11 cellular contexts compared by ENCODE assay signal in the genomic region with DNA sequence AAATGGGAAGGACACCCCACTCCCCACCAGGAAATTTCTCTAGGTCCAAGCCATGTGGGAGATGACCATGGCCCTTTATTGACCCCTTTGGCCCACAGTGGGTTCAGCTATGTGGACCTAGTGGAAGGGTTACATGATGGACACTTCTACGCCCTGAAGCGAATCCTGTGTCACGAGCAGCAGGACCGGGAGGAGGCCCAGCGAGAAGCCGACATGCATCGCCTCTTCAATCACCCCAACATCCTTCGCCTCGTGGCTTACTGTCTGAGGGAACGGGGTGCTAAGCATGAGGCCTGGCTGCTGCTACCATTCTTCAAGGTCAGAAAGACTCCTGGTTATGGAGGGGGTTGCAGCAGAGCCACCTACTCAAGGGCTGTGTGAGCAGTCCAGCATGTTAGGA. TPM values are rescaled to one million over a fixed set of nuclear protein-coding genes. Genes with fewer than 3 reads are reported as not detected.
DNase-seq lines count a peak whose midpoint lies in the region; ATAC-seq and TF ChIP-seq lines count a peak whose summit lies in the region.
"Had no signal": no experiment of that assay in that cellular context is flagged by ENCODE, and none has a peak within 500 bp of the region (broad histone marks: within the 10 kb centered on the region; RNA-seq: fewer than 3 reads in every experiment).

No MANE protein-coding gene starts in this region.

- no peaks in the 10 kb centered on the region for H3K79me2 ChIP-seq in OCI-LY1 (ENCODE audit: insufficient read depth, low read length)

- no peaks in the 10 kb centered on the region for H3K9me3 Mint-ChIP-seq in CD4-positive, alpha-beta T cell

- peak overlapping the region; percentile 78 for H3K4me3 ChIP-seq in OCI-LY1 (ENCODE audit: low read depth, low read length, poor library complexity, severe bottlenecking)
- no peak overlapping the region for H3K4me3 ChIP-seq in effector memory CD4-positive, alpha-beta T cell (ENCODE audit: insufficient read depth, low read depth, low read length, poor library complexity, severe bottlenecking)
- peak overlapping the region; percentile 71 for H3K4me3 ChIP-seq in neuron (ENCODE audit: low read length)

- H4K20me1 ChIP-seq in OCI-LY1 (ENCODE audit: insufficient read depth, low read length): no peaks in the 10 kb centered on the region

- H3K27me3 ChIP-seq in CD4-positive, alpha-beta T cell (ENCODE audit: control insufficient read depth, insufficient read depth, low read length): no peaks in the 10 kb centered on the region
- no peaks in the 10 kb centered on the region for H3K27me3 ChIP-seq in OCI-LY1 (ENCODE audit: insufficient read depth, low read length)
- no peaks in the 10 kb centered on the region for H3K27me3 ChIP-seq in effector memory CD4-positive, alpha-beta T cell (replicated peaks; ENCODE audit: control insufficient read depth, insufficient read depth, low read length, poor library complexity, severe bottlenecking)
- H3K27me3 ChIP-seq in neuron (ENCODE audit: insufficient read depth, low read length): peaks cover 6% of the 10 kb centered on the region

- intact Hi-C loops in CD4-positive, alpha-beta T cell (cut with DNase I, micrococcal nuclease): loop anchor here in 1 of 2 experiments (5.0 kb wide), 1 partner anchor 69 kb away; a partner anchor contains a TSS
- intact Hi-C loops in posterior vena cava (cut with DNase I): no loop called here

- no peak for DNase-seq in CD4-positive, alpha-beta T cell
- DNase-seq in effector memory CD4-positive, alpha-beta T cell: no peak
- DNase-seq in RKO (ENCODE audit: low spot score) (no peak), posterior vena cava (ENCODE audit: low spot score) (no peak), NCI-H1092 treated with DMSO at 0.1 percent for 48 hours (lab: John Stamatoyannopoulos, UW) (no peak)
- DNase-seq: MV-4-11 had no signal

- H3K9me3 ChIP-seq in CD4-positive, alpha-beta T cell (ENCODE audit: control insufficient read depth, low read length): no peaks in the 10 kb centered on the region
- H3K9me3 ChIP-seq in OCI-LY1 (ENCODE audit: low read length): no peaks in the 10 kb centered on the region
- H3K9me3 ChIP-seq in effector memory CD4-positive, alpha-beta T cell (ENCODE audit: control insufficient read depth, low read length): no peaks in the 10 kb centered on the region
- H3K9me3 ChIP-seq in neuron (ENCODE audit: low read length): no peaks in the 10 kb centered on the region

- no peaks in the 10 kb centered on the region for H3K27me3 Mint-ChIP-seq in CD4-positive, alpha-beta T cell

- POLR2A ChIA-PET in CD4-positive, alpha-beta T cell (lab: Charles Lee): interaction anchor here (1.2 to 7.3 kb wide), 8 partner anchors 8 to 142 kb away, joined by 4 to 181 read pairs (median 20); a partner anchor contains a TSS

- no peaks in the 10 kb centered on the region for H3K9me2 ChIP-seq in OCI-LY1 (ENCODE audit: low read depth, low read length)

- no peaks in the 10 kb centered on the region for H3F3A ChIP-seq in OCI-LY1 (ENCODE audit: insufficient read depth, low read length)

- peaks cover 47% of the 10 kb centered on the region for H3K36me3 Mint-ChIP-seq in CD4-positive, alpha-beta T cell (ENCODE audit: low read depth)

- no peak for ATAC-seq in CD4-positive, alpha-beta T cell (ENCODE audit: poor library complexity)
- ATAC-seq in HG02798 (IDR thresholded peaks at IDR 0.05; ENCODE audit: poor library complexity, unreplicated experiment): no peak

- H2AFZ ChIP-seq in OCI-LY1 (ENCODE audit: low read length) (no peak overlapping the region), neuron (ENCODE audit: low read depth, low read length) (no peak overlapping the region)

- H3K4me1 Mint-ChIP-seq in CD4-positive, alpha-beta T cell (ENCODE audit: low read depth): peaks cover 82% of the 10 kb centered on the region

- TF ChIP-seq CTCF in CD4-positive, alpha-beta T cell (IDR thresholded peaks at IDR 0.05): no peak
- TF ChIP-seq CTCF in OCI-LY1 (IDR thresholded peaks at IDR 0.05; ENCODE audit: low read length): no peak

- H3K4me2 ChIP-seq in OCI-LY1 (ENCODE audit: low read length): peak overlapping the region; percentile 73; the same call in 1 of the 2 replicates

- H3K4me3 Mint-ChIP-seq in CD4-positive, alpha-beta T cell: peak overlapping the region; percentile 88

- H3K27ac ChIP-seq in CD4-positive, alpha-beta T cell (ENCODE audit: low read depth, low read length): peak overlapping the region; percentile 95
- no peak overlapping the region for H3K27ac ChIP-seq in OCI-LY1 (ENCODE audit: low read depth, low read length, poor library complexity, severe bottlenecking)
- H3K27ac ChIP-seq in effector memory CD4-positive, alpha-beta T cell (ENCODE audit: insufficient read depth, low read length, poor library complexity, severe bottlenecking): peak overlapping the region; percentile 95

- H3K36me3 ChIP-seq in OCI-LY1 (ENCODE audit: insufficient read depth, low read length): peaks cover 43% of the 10 kb centered on the region
- peaks cover 12% of the 10 kb centered on the region for H3K36me3 ChIP-seq in effector memory CD4-positive, alpha-beta T cell (ENCODE audit: control insufficient read depth, insufficient read depth, low read length)
- peaks cover 19% of the 10 kb centered on the region for H3K36me3 ChIP-seq in neuron (ENCODE audit: insufficient read depth, low read length)

- H3K4me1 ChIP-seq in OCI-LY1 (ENCODE audit: insufficient read depth, low read length, severe bottlenecking) (peaks cover 67% of the 10 kb centered on the region), neuron (ENCODE audit: insufficient read depth, low read length) (peaks cover 18% of the 10 kb centered on the region)
- peaks cover 64% of the 10 kb centered on the region for H3K4me1 ChIP-seq in effector memory CD4-positive, alpha-beta T cell (ENCODE audit: control insufficient read depth, insufficient read depth, low read length, poor library complexity, severe bottlenecking)

- H3K9ac ChIP-seq in OCI-LY1 (ENCODE audit: low read length): no peak overlapping the region; the same call in 1 of the 2 replicates

- CTCF ChIA-PET in CD4-positive, alpha-beta T cell (lab: Charles Lee): interaction anchor here (1.0 to 2.3 kb wide), 4 partner anchors 31 to 142 kb away, joined by 3 to 26 read pairs (median 4); no protein-coding TSS in a partner anchor

- peak overlapping the region; percentile 96 for H3K27ac Mint-ChIP-seq in CD4-positive, alpha-beta T cell

RNA-seq across cellular contexts. Expression of a gene that starts 1.3 kb away (rescaled TPM):
- total RNA-seq in CD4-positive, alpha-beta T cell: 10 to 100 TPM; 11.2 to 14.1 TPM
- 10 to 100 TPM; 15.8 to 16.5 TPM for total RNA-seq in posterior vena cava

RNA-seq across cellular contexts. Expression of a gene that starts 1.3 kb away (rescaled TPM):
- total RNA-seq in CD4-positive, alpha-beta T cell: 1 to 10 TPM; 2.4 to 3.0 TPM
- 1 to 10 TPM; 5.3 to 7.5 TPM for total RNA-seq in posterior vena cava

RNA-seq across cellular contexts. Expression of a gene that starts 6.5 kb away (rescaled TPM):
- total RNA-seq in CD4-positive, alpha-beta T cell: not detected
- not detected for total RNA-seq in posterior vena cava
- total RNA-seq: activated CD8-positive, alpha-beta memory T cell treated with anti-CD3 and anti-CD28 coated beads for 36 hours; ureter had no signal

RNA-seq across cellular contexts. Expression of a gene that starts 7.2 kb away (rescaled TPM):
- 100 to 1,000 TPM; 183 to 185 TPM for total RNA-seq in CD4-positive, alpha-beta T cell
- total RNA-seq in posterior vena cava: 10 to 100 TPM; 25.6 to 25.9 TPM

RNA-seq across cellular contexts. Expression of a gene that starts 17.0 kb away (rescaled TPM):
- total RNA-seq in CD4-positive, alpha-beta T cell: 100 to 1,000 TPM; 128 to 135 TPM
- 10 to 100 TPM; 11.5 to 24.2 TPM for total RNA-seq in posterior vena cava
